Comparison of ENCODE assay signal across 8 cellular contexts in the genomic region with DNA sequence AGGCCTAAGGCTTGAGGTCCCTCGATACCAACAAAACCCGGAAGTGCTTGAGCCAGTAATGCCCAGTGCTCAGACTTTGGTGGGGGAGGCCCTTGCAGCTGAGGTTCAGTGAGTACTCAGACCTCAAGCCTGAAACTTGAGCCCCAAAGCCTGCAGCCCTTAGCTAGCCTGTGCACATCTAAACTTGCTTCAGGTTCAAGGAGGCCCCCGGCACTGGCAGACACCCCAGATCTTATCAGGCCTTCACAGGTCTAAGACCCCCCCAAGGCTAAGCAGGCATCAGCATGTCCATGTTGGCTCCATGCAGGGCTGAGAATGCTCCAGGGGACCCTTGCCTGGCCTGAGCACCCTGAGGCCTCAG. TPM values are rescaled to one million over a fixed set of nuclear protein-coding genes. Genes with fewer than 3 reads are reported as not detected.
DNase-seq lines count a peak whose midpoint lies in the region; ATAC-seq and TF ChIP-seq lines count a peak whose summit lies in the region.

No MANE protein-coding gene starts in this region.

- H3K4me3 ChIP-seq in WI38 (ENCODE audit: low read depth, low read length) (peak overlapping the region; percentile 51; the same call in 1 of the 2 replicates), hepatocyte (no peak overlapping the region), stomach smooth muscle (ENCODE audit: low read length in 2 of 2) (peak overlapping the region; percentile 6 to 88)

- H3K79me2 ChIP-seq in hepatocyte: no peaks in the 10 kb centered on the region

- H3K9me3 ChIP-seq in hepatocyte (ENCODE audit: low read depth): no peaks in the 10 kb centered on the region
- no peaks in the 10 kb centered on the region for H3K9me3 ChIP-seq in stomach smooth muscle (ENCODE audit: control insufficient read depth in 2 of 2, low read length in 2 of 2)

- no peak overlapping the region for H2AFZ ChIP-seq in hepatocyte

- DNase-seq in DMS53 (lab: John Stamatoyannopoulos, UW) (peak; percentile 14), DMS53 treated with DMSO at 0.1 percent for 48 hours (lab: John Stamatoyannopoulos, UW; ENCODE audit: unreplicated experiment) (no peak), hepatocyte (ENCODE audit: low spot score) (no peak)

- H3K27ac ChIP-seq in hepatocyte (peak overlapping the region; percentile 79), stomach smooth muscle (ENCODE audit: low read length) (peak overlapping the region; percentile 90)

- peaks cover 10% of the 10 kb centered on the region for H3K4me1 ChIP-seq in hepatocyte (ENCODE audit: insufficient read depth)
- peaks cover 38% of the 10 kb centered on the region for H3K4me1 ChIP-seq in stomach smooth muscle (ENCODE audit: control insufficient read depth, insufficient read depth, low read length)

- no peaks in the 10 kb centered on the region for H4K20me1 ChIP-seq in hepatocyte (ENCODE audit: insufficient read depth, poor library complexity, severe bottlenecking)

- peak overlapping the region; percentile 70 to 74 for H3K9ac ChIP-seq in stomach smooth muscle (ENCODE audit: low read length in 2 of 2)

- peak overlapping the region; percentile 97 for H3K4me2 ChIP-seq in hepatocyte

- ATAC-seq in GM21390 (IDR thresholded peaks at IDR 0.05; ENCODE audit: unreplicated experiment): no peak
- ATAC-seq in GM21367 (IDR thresholded peaks at IDR 0.05; ENCODE audit: unreplicated experiment): no peak
- no peak for ATAC-seq in GM19324 (IDR thresholded peaks at IDR 0.05; ENCODE audit: low FRiP score, unreplicated experiment)

- TF ChIP-seq CTCF in WI38 (IDR thresholded peaks at IDR 0.05; ENCODE audit: low read depth, low read length) (no peak), hepatocyte (IDR thresholded peaks at IDR 0.05; ENCODE audit: poor library complexity) (no peak)

- H3K36me3 ChIP-seq in hepatocyte (replicated peaks; ENCODE audit: insufficient read depth, low read depth) (no peaks in the 10 kb centered on the region), stomach smooth muscle (ENCODE audit: control insufficient read depth in 2 of 2, insufficient read depth in 2 of 2, low read length in 2 of 2) (peaks cover 18 to 26% of the 10 kb centered on the region in 2 donors)

- no peaks in the 10 kb centered on the region for H3K9me2 ChIP-seq in hepatocyte (replicated peaks; ENCODE audit: insufficient read depth)

- H3K27me3 ChIP-seq in hepatocyte: no peaks in the 10 kb centered on the region
- H3K27me3 ChIP-seq in stomach smooth muscle (ENCODE audit: control insufficient read depth in 1 of 2, insufficient read depth in 2 of 2, low read length in 2 of 2): no peaks in the 10 kb centered on the region

- WGBS in hepatocyte (ENCODE audit: low lambda C conversion rate, missing lambda C conversion rate): 69% methylated on average over 3 of the region's 3 CpGs

RNA-seq across cellular contexts. Expression of a gene that starts 1.0 kb away (rescaled TPM):
- total RNA-seq in hepatocyte: 30.9 and 48.0 TPM in 2 replicates
- polyA plus RNA-seq in hepatocyte: 43.5 and 53.5 TPM in 2 replicates

RNA-seq across cellular contexts. Expression of a gene that starts 23.6 kb away (rescaled TPM):
- total RNA-seq in hepatocyte: 0.48 and 1.5 TPM in 2 replicates
- polyA plus RNA-seq in hepatocyte: not detected in 2 replicates

RNA-seq across cellular contexts. Expression of a gene that starts 36.4 kb away (rescaled TPM):
- total RNA-seq in hepatocyte: 15.7 and 23.4 TPM in 2 replicates
- 38.7 and 39.9 TPM in 2 replicates for polyA plus RNA-seq in hepatocyte

RNA-seq across cellular contexts. Expression of a gene that starts 43.7 kb away (rescaled TPM):
- 13.4 and 21.1 TPM in 2 replicates for total RNA-seq in hepatocyte
- polyA plus RNA-seq in hepatocyte: 8.2 and 14.8 TPM in 2 replicates
